9 cellular contexts compared by ENCODE assay signal in genomic region chr2:219248845-219249202, GRCh38. TPM values are rescaled to one million over a fixed set of nuclear protein-coding genes. Genes with fewer than 3 reads are reported as not detected.
DNase-seq lines count a peak whose midpoint lies in the region; ATAC-seq and TF ChIP-seq lines count a peak whose summit lies in the region.
"Had no signal": no experiment of that assay in that cellular context is flagged by ENCODE, and none has a peak within 500 bp of the region (broad histone marks: within the 10 kb centered on the region; RNA-seq: fewer than 3 reads in every experiment).

No MANE protein-coding gene starts in this region.

- TF ChIP-seq POLR2A in tibial nerve (IDR thresholded peaks at IDR 0.05), result no peak

- DNase-seq in activated T-cell treated with anti-CD3 and anti-CD28 coated beads, Interleukin-2, amount 50 U/mL, for 24 hours, result no peak
- no peak for DNase-seq in activated T-cell treated with anti-CD3 and anti-CD28 coated beads, Interleukin-2, amount 50 U/mL, for 48 hours
- DNase-seq in lung (ENCODE audit: low spot score) (no peak), tibial nerve (ENCODE audit: low spot score in 2 of 2) (no peak), cerebellar nuclear complex (lab: John Stamatoyannopoulos, UW) (no peak)

- H3K27me3 Mint-ChIP-seq in activated T-cell treated with anti-CD3 and anti-CD28 coated beads, Interleukin-2, amount 50 U/mL, for 24 hours, result no peaks in the 10 kb centered on the region

- WGBS in adipose tissue, 3 donors, result 69 to 72% (median 70%) methylated on average over 2 of the region's 2 CpGs
- WGBS in lung, 2 donors, result 60 to 64% methylated on average over 2 of the region's 2 CpGs
- WGBS in tibial nerve, 2 donors, result 80 to 83% methylated on average over 2 of the region's 2 CpGs

- H3K27ac ChIP-seq in adipose tissue (ENCODE audit: low read depth, low read length) (peak overlapping the region; percentile 71), lung (ENCODE audit: low read depth in 1 of 2, low read length in 1 of 2) (peak overlapping the region; percentile 46 to 93), tibial nerve (peak overlapping the region; percentile 38 to 84 (median 82))

- TF ChIP-seq CTCF in lung (IDR thresholded peaks at IDR 0.05; ENCODE audit: control extremely low read depth, extremely low read depth), result no peak
- TF ChIP-seq CTCF in tibial nerve (IDR thresholded peaks at IDR 0.05), result no peak

- H3K4me1 ChIP-seq in lung (ENCODE audit: control insufficient read depth in 2 of 2, insufficient read depth in 2 of 2, low read length in 2 of 2) (peaks cover 0 to 41% of the 10 kb centered on the region in 2 donors), tibial nerve (peaks cover 0 to 70% (median 36%) of the 10 kb centered on the region in 4 donors)

- peak overlapping the region; percentile 92 for H3K27ac Mint-ChIP-seq in activated T-cell treated with anti-CD3 and anti-CD28 coated beads, Interleukin-2, amount 50 U/mL, for 24 hours

- no peak for TF ChIP-seq EP300 in tibial nerve (IDR thresholded peaks at IDR 0.05)

- H3K9me3 ChIP-seq in lung (ENCODE audit: control insufficient read depth in 2 of 2, insufficient read depth in 1 of 2, low read length in 1 of 2) (no peaks in the 10 kb centered on the region), tibial nerve (no peaks in the 10 kb centered on the region)

- H3K36me3 ChIP-seq in lung (ENCODE audit: control insufficient read depth in 2 of 2, insufficient read depth in 2 of 2, low read length in 2 of 2), result peaks cover 0 to 13% of the 10 kb centered on the region in 2 donors
- H3K36me3 ChIP-seq in tibial nerve, result peaks cover 0 to 33% (median 0%) of the 10 kb centered on the region in 3 donors

- H3K27me3 ChIP-seq in lung (ENCODE audit: control insufficient read depth, insufficient read depth) (no peaks in the 10 kb centered on the region), tibial nerve (peaks cover 0 to 8% of the 10 kb centered on the region in 2 donors)

- H3K36me3 Mint-ChIP-seq in activated T-cell treated with anti-CD3 and anti-CD28 coated beads, Interleukin-2, amount 50 U/mL, for 24 hours (ENCODE audit: low read depth), result peaks cover 80% of the 10 kb centered on the region

- H3K4me1 Mint-ChIP-seq in activated T-cell treated with anti-CD3 and anti-CD28 coated beads, Interleukin-2, amount 50 U/mL, for 24 hours (ENCODE audit: low read depth), result peaks cover 81% of the 10 kb centered on the region

- H3K9me3 Mint-ChIP-seq in activated T-cell treated with anti-CD3 and anti-CD28 coated beads, Interleukin-2, amount 50 U/mL, for 24 hours, result no peaks in the 10 kb centered on the region

- H3K4me3 Mint-ChIP-seq in activated T-cell treated with anti-CD3 and anti-CD28 coated beads, Interleukin-2, amount 50 U/mL, for 24 hours, result peak overlapping the region; percentile 95

- no peak overlapping the region for H3K4me3 ChIP-seq in lung
- peak overlapping the region in 1 of 4 donors; percentile 24 for H3K4me3 ChIP-seq in tibial nerve

- ATAC-seq in lung (ENCODE audit: insufficient read depth, low FRiP score) (no peak), HG02610 (IDR thresholded peaks at IDR 0.05; ENCODE audit: unreplicated experiment) (no peak), HG02798 (IDR thresholded peaks at IDR 0.05; ENCODE audit: poor library complexity, unreplicated experiment) (no peak)

RNA-seq across cellular contexts. Expression of gene STK16, which starts 3.5 kb away (rescaled TPM):
- polyA plus RNA-seq in adipose tissue (10 to 100 TPM; 33.8 to 36.6 (median 33.9) TPM), lung (10 to 100 TPM; 25.2 to 50.5 TPM)
- total RNA-seq in lung (10 to 100 TPM; 16.2 to 25.7 TPM), tibial nerve (10 to 100 TPM in 3 of 4 donors, 1 to 10 TPM in 1; 9.6 to 17.7 (median 15.3) TPM)

RNA-seq across cellular contexts. Expression of gene GLB1L, which starts 3.6 kb away (rescaled TPM):
- polyA plus RNA-seq in adipose tissue, result 10 to 100 TPM in 2 of 3 donors, 1 to 10 TPM in 1; 2.1 to 12.9 (median 11.8) TPM
- total RNA-seq in lung, result 10 to 100 TPM; 18.1 to 18.7 TPM
- 1 to 10 TPM; 7.5 to 9.1 TPM for polyA plus RNA-seq in lung
- total RNA-seq in tibial nerve, result 10 to 100 TPM in 2 of 4 donors, 1 to 10 TPM in 2; 6.7 to 13.1 (median 9.6) TPM

RNA-seq across cellular contexts. Expression of gene TUBA4B, which starts 4.2 kb away (rescaled TPM):
- polyA plus RNA-seq in adipose tissue, result not detected
- 10 to 100 TPM in 1 of 2 donors, 1 to 10 TPM in 1; 5.7 to 20.3 TPM for total RNA-seq in lung
- polyA plus RNA-seq in lung, result 10 to 100 TPM in 1 of 2 donors, 1 to 10 TPM in 1; 8.7 to 12.2 TPM
- total RNA-seq in tibial nerve, result not detected
- polyA plus RNA-seq: BJ had no signal

RNA-seq across cellular contexts. Expression of gene TUBA4A, which starts 4.9 kb away (rescaled TPM):
- polyA plus RNA-seq in adipose tissue (10 to 100 TPM; 20.5 to 39.3 (median 30.0) TPM), lung (10 to 100 TPM; 48.1 to 82.1 TPM)
- total RNA-seq in lung (10 to 100 TPM; 15.6 to 37.9 TPM), tibial nerve (10 to 100 TPM in 1 of 4 donors, 1 to 10 TPM in 3; 8.0 to 24.6 (median 9.4) TPM)

RNA-seq across cellular contexts. Expression of gene ANKZF1, which starts 19.2 kb away (rescaled TPM):
- polyA plus RNA-seq in adipose tissue (10 to 100 TPM; 15.7 to 23.0 (median 20.7) TPM), lung (10 to 100 TPM; 22.3 to 28.4 TPM)
- total RNA-seq in lung (100 to 1,000 TPM in 1 of 2 donors, 10 to 100 TPM in 1; 40.1 to 101 TPM), tibial nerve (100 to 1,000 TPM in 2 of 4 donors, 10 to 100 TPM in 2; 84.5 to 106 (median 97.6) TPM)

Comparison
In these comparisons a context has a peak if more than half of its experiments do, and no peak if none do; other contexts are left out.
1. RNA of gene TUBA4B, which starts 4.2 kb away (total RNA-seq): 5.7 to 20.3 TPM in lung; not detected in tibial nerve; every median in the first group is over 4 times any median in the second.
2. Peak in every context shown above with its lines, with median percentiles within 50 percentile points of each other: H3K27ac ChIP-seq.